Comparison of ENCODE assay signal across 9 cellular contexts in genomic region chr20:37295595-37295994, GRCh38. TPM values are rescaled to one million over a fixed set of nuclear protein-coding genes. Genes with fewer than 3 reads are reported as not detected.
DNase-seq lines count a peak whose midpoint lies in the region; ATAC-seq and TF ChIP-seq lines count a peak whose summit lies in the region.
"Had no signal": no experiment of that assay in that cellular context is flagged by ENCODE, and none has a peak within 500 bp of the region (broad histone marks: within the 10 kb centered on the region; RNA-seq: fewer than 3 reads in every experiment).

No MANE protein-coding gene starts in this region.

- peak; percentile 57 for DNase-seq in HT1080 (ENCODE audit: low read depth)
- peak; percentile 79 for DNase-seq in NCI-H774 (lab: John Stamatoyannopoulos, UW)
- no peak for DNase-seq in esophagus muscularis mucosa (ENCODE audit: extremely low spot score)
- no peak for DNase-seq in right atrium auricular region (ENCODE audit: low spot score)
- no peak for DNase-seq in iPS-NIHi11 (ENCODE audit: low spot score)
- no peak for DNase-seq in hippocampal formation (lab: John Stamatoyannopoulos, UW)
- DNase-seq: stimulated activated CD4-positive, alpha-beta T cell treated with anti-CD3 and anti-CD28 coated beads, Interleukin-12 subunit alpha, Interleukin-12 subunit beta, amount 100 ng/mL, for 4 hours had no signal

- TF ChIP-seq CTCF in esophagus muscularis mucosa (IDR thresholded peaks at IDR 0.05) (no peak), right atrium auricular region (IDR thresholded peaks at IDR 0.05) (no peak)

- no peak overlapping the region for H3K9ac ChIP-seq in subcutaneous abdominal adipose tissue (ENCODE audit: low read length in 5 of 5)

- H3K9me3 ChIP-seq in esophagus muscularis mucosa (no peaks in the 10 kb centered on the region), subcutaneous abdominal adipose tissue (ENCODE audit: control insufficient read depth in 5 of 5, low read length in 5 of 5) (peaks cover 0 to 5% (median 0%) of the 10 kb centered on the region in 5 donors), right atrium auricular region (no peaks in the 10 kb centered on the region)

- H3K27ac ChIP-seq in esophagus muscularis mucosa (replicated peaks in 1 of 4), result peak overlapping the region; percentile 80 to 83 (median 80)
- peak overlapping the region; percentile 18 for H3K27ac ChIP-seq in subcutaneous abdominal adipose tissue (ENCODE audit: low read depth, low read length)
- no peak overlapping the region for H3K27ac ChIP-seq in right atrium auricular region

- peaks cover 25 to 78% (median 74%) of the 10 kb centered on the region in 4 donors for H3K4me1 ChIP-seq in esophagus muscularis mucosa
- H3K4me1 ChIP-seq in subcutaneous abdominal adipose tissue (ENCODE audit: control insufficient read depth in 5 of 5, insufficient read depth in 5 of 5, low read length in 5 of 5), result peaks cover 3 to 38% (median 36%) of the 10 kb centered on the region in 5 donors
- H3K4me1 ChIP-seq in right atrium auricular region, result peaks cover 0 to 41% of the 10 kb centered on the region in 2 donors

- ATAC-seq in GM18873 (IDR thresholded peaks at IDR 0.05; ENCODE audit: low FRiP score, unreplicated experiment), result no peak

- no peak overlapping the region for H3K4me3 ChIP-seq in esophagus muscularis mucosa
- no peak overlapping the region for H3K4me3 ChIP-seq in subcutaneous abdominal adipose tissue (ENCODE audit: low read depth in 1 of 5, low read length in 5 of 5)
- no peak overlapping the region for H3K4me3 ChIP-seq in right atrium auricular region

- TF ChIP-seq POLR2A in esophagus muscularis mucosa (IDR thresholded peaks at IDR 0.05; ENCODE audit: low read depth), result no peak

- WGBS in esophagus muscularis mucosa, result 86% methylated on average over 6 of the region's 7 CpGs

- H3K36me3 ChIP-seq in esophagus muscularis mucosa (peaks cover 0 to 38% (median 2%) of the 10 kb centered on the region in 4 donors), subcutaneous abdominal adipose tissue (ENCODE audit: control insufficient read depth in 5 of 5, insufficient read depth in 5 of 5, low read length in 5 of 5) (peaks cover 0 to 8% (median 3%) of the 10 kb centered on the region in 5 donors), right atrium auricular region (no peaks in the 10 kb centered on the region)

- no peaks in the 10 kb centered on the region for H3K27me3 ChIP-seq in esophagus muscularis mucosa
- no peaks in the 10 kb centered on the region for H3K27me3 ChIP-seq in subcutaneous abdominal adipose tissue (ENCODE audit: control insufficient read depth in 5 of 5, insufficient read depth in 4 of 5, low read length in 5 of 5)
- H3K27me3 ChIP-seq in right atrium auricular region, result no peaks in the 10 kb centered on the region

- intact Hi-C loops in esophagus muscularis mucosa (cut with DNase I), result no loop called here

- no peak for TF ChIP-seq EP300 in esophagus muscularis mucosa (IDR thresholded peaks at IDR 0.05)

RNA-seq across cellular contexts. Expression of gene MANBAL, which starts 6.1 kb away (rescaled TPM):
- total RNA-seq in HT1080 (2014; rRNA removed; shearing (Covaris generic)), result 18.9 and 20.5 TPM in 2 replicates
- 54.2 and 64.7 TPM in 2 replicates for polyA plus RNA-seq in HT1080 (2015; cell fraction: cytosol; rRNA removed)
- 27.9 and 30.6 TPM in 2 replicates for polyA plus RNA-seq in HT1080 (2015; cell fraction: nucleus; rRNA removed)
- total RNA-seq in esophagus muscularis mucosa (10 to 100 TPM; 38.3 to 56.3 (median 47.3) TPM), right atrium auricular region (10 to 100 TPM; 13.1 to 17.8 TPM)

RNA-seq across cellular contexts. Expression of gene GHRH, which starts 34.0 kb away (rescaled TPM):
- not detected in 2 replicates for total RNA-seq in HT1080 (2014; rRNA removed; shearing (Covaris generic))
- polyA plus RNA-seq in HT1080 (2015; cell fraction: cytosol; rRNA removed), result not detected in 2 replicates
- not detected in 2 replicates for polyA plus RNA-seq in HT1080 (2015; cell fraction: nucleus; rRNA removed)
- total RNA-seq in esophagus muscularis mucosa (not detected), right atrium auricular region (1 to 10 TPM; 1.5 to 3.6 TPM)

RNA-seq across cellular contexts. Expression of gene SRC, which starts 50.3 kb away (rescaled TPM):
- 10.5 and 13.9 TPM in 2 replicates for total RNA-seq in HT1080 (2014; rRNA removed; shearing (Covaris generic))
- 14.4 and 15.2 TPM in 2 replicates for polyA plus RNA-seq in HT1080 (2015; cell fraction: cytosol; rRNA removed)
- 28.4 and 31.5 TPM in 2 replicates for polyA plus RNA-seq in HT1080 (2015; cell fraction: nucleus; rRNA removed)
- 10 to 100 TPM; 27.5 to 52.2 (median 42.3) TPM for total RNA-seq in esophagus muscularis mucosa
- total RNA-seq in right atrium auricular region, result 10 to 100 TPM in 1 of 2 donors, 1 to 10 TPM in 1; 6.9 to 14.3 TPM

Comparison
In these comparisons a context has a peak if more than half of its experiments do, and no peak if none do; other contexts are left out.
1. DNase-seq: peak in HT1080 (single experiment) and NCI-H774 (single experiment); none in esophagus muscularis mucosa (single experiment), right atrium auricular region (single experiment), iPS-NIHi11 (single experiment) and hippocampal formation (0 of 2).
2. H3K27ac ChIP-seq: peak in esophagus muscularis mucosa (4 of 4) and subcutaneous abdominal adipose tissue (single experiment); none in right atrium auricular region (0 of 2).